ENCODE assay signal across 12 cellular contexts in the genomic region with DNA sequence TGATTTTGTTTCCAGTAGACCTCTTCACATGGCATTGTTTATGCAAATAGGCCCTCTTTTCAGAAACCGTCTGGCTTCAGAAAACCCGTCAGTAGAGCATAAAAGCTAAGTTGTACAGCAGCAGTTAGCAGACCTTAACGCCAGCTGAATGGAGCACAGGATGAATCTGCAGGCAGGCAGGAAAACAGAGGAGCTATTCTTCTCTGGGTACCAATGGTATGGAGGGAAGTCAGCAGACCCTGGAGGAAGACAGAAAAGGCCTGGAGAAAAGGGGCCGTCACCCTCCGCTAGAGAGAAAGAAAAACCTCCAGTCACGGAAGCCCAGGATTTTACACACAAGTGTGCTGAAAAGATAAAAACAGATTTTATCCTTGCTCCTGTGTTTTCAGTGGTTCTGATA.
A peak's percentile ranks its signal among the peaks of the same experiment; 100 is the strongest.
DNase-seq lines count a peak whose midpoint lies in the region; ATAC-seq and TF ChIP-seq lines count a peak whose summit lies in the region.
"Had no signal": no experiment of that assay in that cellular context is flagged by ENCODE, and none has a peak within 500 bp of the region (broad histone marks: within the 10 kb centered on the region; RNA-seq: fewer than 3 reads in every experiment).

No MANE protein-coding gene starts in this region.

- peak overlapping the region; percentile 45 for H3K27ac Mint-ChIP-seq in mesothelial cell of epicardium
- no peak overlapping the region for H3K27ac Mint-ChIP-seq in type B pancreatic cell
- H3K27ac Mint-ChIP-seq: activated naive CD8-positive, alpha-beta T cell treated with anti-CD3 and anti-CD28 coated beads, Interleukin-2, amount 50 U/mL, for 24 hours had no signal

- H3K36me3 Mint-ChIP-seq in mesothelial cell of epicardium (peaks cover 4% of the 10 kb centered on the region), type B pancreatic cell (no peaks in the 10 kb centered on the region)

- H3K9me3 ChIP-seq in cardiac muscle cell (ENCODE audit: low read depth): no peaks in the 10 kb centered on the region
- H3K9me3 ChIP-seq in ectodermal cell (ENCODE audit: control insufficient read depth, low read length): no peaks in the 10 kb centered on the region

- DNase-seq in cardiac muscle cell (ENCODE audit: low read depth in 1 of 2, low spot score in 1 of 2): peak; percentile 0 to 49
- DNase-seq in Right ventricle myocardium inferior (ENCODE audit: missing footprints): no peak
- no peak for DNase-seq in mesothelial cell of epicardium (ENCODE audit: low spot score in 2 of 2, unreplicated experiment in 2 of 2)
- DNase-seq in type B pancreatic cell (ENCODE audit: extremely low spot score, unreplicated experiment): no peak
- no peak for DNase-seq in NOMO-1 (lab: John Stamatoyannopoulos, UW; ENCODE audit: unreplicated experiment in 2 of 2)
- no peak for DNase-seq in GM13976 (ENCODE audit: low spot score)
- DNase-seq in activated CD8-positive, alpha-beta memory T cell treated with anti-CD3 and anti-CD28 coated beads, Interleukin-2, amount 50 U/mL, for 4 hours: no peak
- DNase-seq: activated naive CD8-positive, alpha-beta T cell treated with anti-CD3 and anti-CD28 coated beads, Interleukin-2, amount 50 U/mL, for 24 hours; KBM-7; NCI-H226; stimulated activated CD4-positive, alpha-beta T cell treated with anti-CD3 and anti-CD28 coated beads, Interleukin-15, amount 100 ng/mL, for 24 hours had no signal

- no peak overlapping the region for H3K4me3 ChIP-seq in cardiac muscle cell
- no peak overlapping the region for H3K4me3 ChIP-seq in ectodermal cell (ENCODE audit: insufficient read depth, low read depth, low read length)

- H3K4me1 ChIP-seq in cardiac muscle cell (ENCODE audit: low read depth) (no peaks in the 10 kb centered on the region), ectodermal cell (ENCODE audit: control insufficient read depth, insufficient read depth, low read length) (peaks cover 7% of the 10 kb centered on the region)

- no peaks in the 10 kb centered on the region for H3K27me3 ChIP-seq in cardiac muscle cell
- H3K27me3 ChIP-seq in ectodermal cell (ENCODE audit: control insufficient read depth, insufficient read depth, low read length, poor library complexity, severe bottlenecking): no peaks in the 10 kb centered on the region

- H3K4me1 Mint-ChIP-seq in mesothelial cell of epicardium (peaks cover 47% of the 10 kb centered on the region), type B pancreatic cell (ENCODE audit: unreplicated experiment) (peaks cover 12% of the 10 kb centered on the region)
- H3K4me1 Mint-ChIP-seq: activated naive CD8-positive, alpha-beta T cell treated with anti-CD3 and anti-CD28 coated beads, Interleukin-2, amount 50 U/mL, for 24 hours had no signal

- H3K9me3 Mint-ChIP-seq in mesothelial cell of epicardium (peaks cover 9% of the 10 kb centered on the region), type B pancreatic cell (peaks cover 4% of the 10 kb centered on the region)

- no peaks in the 10 kb centered on the region for H3K36me3 ChIP-seq in cardiac muscle cell
- no peaks in the 10 kb centered on the region for H3K36me3 ChIP-seq in ectodermal cell (ENCODE audit: control insufficient read depth, insufficient read depth, low read length)

- intact Hi-C loops in Right ventricle myocardium inferior (cut with DNase I): no loop called here

- no peak for TF ChIP-seq CTCF in cardiac muscle cell (IDR thresholded peaks at IDR 0.05; ENCODE audit: low read depth, low read length)
- TF ChIP-seq CTCF in mesothelial cell of epicardium (IDR thresholded peaks at IDR 0.05; ENCODE audit: unreplicated experiment): no peak
- no peak for TF ChIP-seq CTCF in type B pancreatic cell (conservative IDR thresholded peaks at IDR 0.05)
- TF ChIP-seq CTCF in GM13976 (IDR thresholded peaks at IDR 0.05; ENCODE audit: borderline replicate concordance, control extremely low read depth, extremely low read depth, insufficient read depth, missing control alignments): no peak

- no peaks in the 10 kb centered on the region for H3K27me3 Mint-ChIP-seq in mesothelial cell of epicardium (ENCODE audit: low read depth)
- no peaks in the 10 kb centered on the region for H3K27me3 Mint-ChIP-seq in type B pancreatic cell
- H3K27me3 Mint-ChIP-seq: activated naive CD8-positive, alpha-beta T cell treated with anti-CD3 and anti-CD28 coated beads, Interleukin-2, amount 50 U/mL, for 24 hours had no signal

- no peak overlapping the region for H3K27ac ChIP-seq in cardiac muscle cell
- peak overlapping the region; percentile 56 for H3K27ac ChIP-seq in ectodermal cell (ENCODE audit: insufficient read depth, low read depth, low read length, poor library complexity, severe bottlenecking)

- H3K4me3 Mint-ChIP-seq in mesothelial cell of epicardium (no peak overlapping the region), type B pancreatic cell (peak overlapping the region; percentile 33)
- H3K4me3 Mint-ChIP-seq: activated naive CD8-positive, alpha-beta T cell treated with anti-CD3 and anti-CD28 coated beads, Interleukin-2, amount 50 U/mL, for 24 hours had no signal

- in situ Hi-C loops in GM13976 (cut with MboI; ENCODE audit: low sequenced_read_pairs, unreplicated experiment): no loop called here

- no peak for ATAC-seq in Right ventricle myocardium inferior
- ATAC-seq: activated naive CD8-positive, alpha-beta T cell treated with anti-CD3 and anti-CD28 coated beads, Interleukin-2, amount 50 U/mL, for 24 hours had no signal

- 10 to 12% methylated on average over 6 of the region's 6 CpGs for WGBS in ectodermal cell, 2 experiments

Comparison
In these comparisons a context has a peak if more than half of its experiments do, and no peak if none do; other contexts are left out.
1. DNase-seq: peak in cardiac muscle cell (2 of 2); none in Right ventricle myocardium inferior (single experiment), mesothelial cell of epicardium (0 of 2), type B pancreatic cell (single experiment), NOMO-1 (0 of 2), GM13976 (single experiment) and activated CD8-positive, alpha-beta memory T cell treated with anti-CD3 and anti-CD28 coated beads, Interleukin-2, amount 50 U/mL, for 4 hours (single experiment).